3 cellular contexts compared by ENCODE assay signal in the genomic region with DNA sequence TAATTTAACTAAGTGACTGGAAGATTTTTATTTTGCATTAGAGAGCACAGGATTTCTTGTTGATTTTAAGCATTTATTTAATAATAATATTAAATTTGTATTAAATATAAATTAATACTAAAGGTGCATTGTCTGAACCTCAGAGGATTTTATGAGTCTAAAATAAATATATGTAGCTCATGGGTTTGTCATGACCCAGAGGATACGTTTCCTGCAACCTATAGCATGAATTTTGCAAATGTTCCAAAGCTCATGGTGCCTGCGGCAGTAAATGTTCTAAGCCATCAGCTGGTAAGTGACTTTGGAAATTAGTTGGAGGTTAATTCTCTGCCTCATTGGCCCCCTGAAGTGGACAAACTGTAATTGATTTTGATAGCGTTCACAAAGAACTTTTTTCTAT.
TF ChIP-seq lines count a peak whose summit lies in the region.

No MANE protein-coding gene starts in this region.

TF ChIP-seq in SK-N-SH, 30 proteins besides CTCF, POLR2A, EP300 and RAD21:
- no peak for TF ChIP-seq EZH2phosphoT487 (IDR thresholded peaks at IDR 0.05; ENCODE audit: borderline replicate concordance, low read depth)
- TF ChIP-seq RFX5 (IDR thresholded peaks at IDR 0.05; ENCODE audit: low read length) = no peak
- no peak for TF ChIP-seq TEAD4 (IDR thresholded peaks at IDR 0.05; ENCODE audit: borderline replicate concordance, insufficient read depth)
- TF ChIP-seq, protein P1, sequence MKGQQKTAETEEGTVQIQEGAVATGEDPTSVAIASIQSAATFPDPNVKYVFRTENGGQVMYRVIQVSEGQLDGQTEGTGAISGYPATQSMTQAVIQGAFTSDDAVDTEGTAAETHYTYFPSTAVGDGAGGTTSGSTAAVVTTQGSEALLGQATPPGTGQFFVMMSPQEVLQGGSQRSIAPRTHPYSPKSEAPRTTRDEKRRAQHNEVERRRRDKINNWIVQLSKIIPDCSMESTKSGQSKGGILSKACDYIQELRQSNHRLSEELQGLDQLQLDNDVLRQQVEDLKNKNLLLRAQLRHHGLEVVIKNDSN (IDR thresholded peaks at IDR 0.05; ENCODE audit: borderline replicate concordance, low read depth) = no peak

TF ChIP-seq in SK-N-SH treated with all-trans-retinoic acid at 6 μM for 48 hours, 23 proteins besides CTCF, POLR2A, EP300 and RAD21 (continued from another document):
- TF ChIP-seq ZC3H10 (CRISPR knock-in tag; IDR thresholded peaks at IDR 0.05) = no peak
- TF ChIP-seq GLIS3 (CRISPR knock-in tag; IDR thresholded peaks at IDR 0.05) = no peak
- no peak for TF ChIP-seq TOX (CRISPR knock-in tag; IDR thresholded peaks at IDR 0.05; ENCODE audit: borderline replicate concordance)
- TF ChIP-seq RARB (CRISPR knock-in tag; IDR thresholded peaks at IDR 0.05) = no peak
- TF ChIP-seq, protein P2, sequence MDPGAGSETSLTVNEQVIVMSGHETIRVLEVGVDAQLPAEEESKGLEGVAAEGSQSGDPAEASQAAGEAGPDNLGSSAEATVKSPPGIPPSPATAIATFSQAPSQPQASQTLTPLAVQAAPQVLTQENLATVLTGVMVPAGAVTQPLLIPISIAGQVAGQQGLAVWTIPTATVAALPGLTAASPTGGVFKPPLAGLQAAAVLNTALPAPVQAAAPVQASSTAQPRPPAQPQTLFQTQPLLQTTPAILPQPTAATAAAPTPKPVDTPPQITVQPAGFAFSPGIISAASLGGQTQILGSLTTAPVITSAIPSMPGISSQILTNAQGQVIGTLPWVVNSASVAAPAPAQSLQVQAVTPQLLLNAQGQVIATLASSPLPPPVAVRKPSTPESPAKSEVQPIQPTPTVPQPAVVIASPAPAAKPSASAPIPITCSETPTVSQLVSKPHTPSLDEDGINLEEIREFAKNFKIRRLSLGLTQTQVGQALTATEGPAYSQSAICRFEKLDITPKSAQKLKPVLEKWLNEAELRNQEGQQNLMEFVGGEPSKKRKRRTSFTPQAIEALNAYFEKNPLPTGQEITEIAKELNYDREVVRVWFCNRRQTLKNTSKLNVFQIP (CRISPR knock-in tag; IDR thresholded peaks at IDR 0.05; ENCODE audit: borderline replicate concordance, low read depth) = no peak
- TF ChIP-seq, protein P3, sequence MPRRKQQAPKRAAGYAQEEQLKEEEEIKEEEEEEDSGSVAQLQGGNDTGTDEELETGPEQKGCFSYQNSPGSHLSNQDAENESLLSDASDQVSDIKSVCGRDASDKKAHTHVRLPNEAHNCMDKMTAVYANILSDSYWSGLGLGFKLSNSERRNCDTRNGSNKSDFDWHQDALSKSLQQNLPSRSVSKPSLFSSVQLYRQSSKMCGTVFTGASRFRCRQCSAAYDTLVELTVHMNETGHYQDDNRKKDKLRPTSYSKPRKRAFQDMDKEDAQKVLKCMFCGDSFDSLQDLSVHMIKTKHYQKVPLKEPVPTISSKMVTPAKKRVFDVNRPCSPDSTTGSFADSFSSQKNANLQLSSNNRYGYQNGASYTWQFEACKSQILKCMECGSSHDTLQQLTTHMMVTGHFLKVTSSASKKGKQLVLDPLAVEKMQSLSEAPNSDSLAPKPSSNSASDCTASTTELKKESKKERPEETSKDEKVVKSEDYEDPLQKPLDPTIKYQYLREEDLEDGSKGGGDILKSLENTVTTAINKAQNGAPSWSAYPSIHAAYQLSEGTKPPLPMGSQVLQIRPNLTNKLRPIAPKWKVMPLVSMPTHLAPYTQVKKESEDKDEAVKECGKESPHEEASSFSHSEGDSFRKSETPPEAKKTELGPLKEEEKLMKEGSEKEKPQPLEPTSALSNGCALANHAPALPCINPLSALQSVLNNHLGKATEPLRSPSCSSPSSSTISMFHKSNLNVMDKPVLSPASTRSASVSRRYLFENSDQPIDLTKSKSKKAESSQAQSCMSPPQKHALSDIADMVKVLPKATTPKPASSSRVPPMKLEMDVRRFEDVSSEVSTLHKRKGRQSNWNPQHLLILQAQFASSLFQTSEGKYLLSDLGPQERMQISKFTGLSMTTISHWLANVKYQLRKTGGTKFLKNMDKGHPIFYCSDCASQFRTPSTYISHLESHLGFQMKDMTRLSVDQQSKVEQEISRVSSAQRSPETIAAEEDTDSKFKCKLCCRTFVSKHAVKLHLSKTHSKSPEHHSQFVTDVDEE (CRISPR knock-in tag; IDR thresholded peaks at IDR 0.05) = no peak
- no peak for TF ChIP-seq ZFP30 (CRISPR knock-in tag; IDR thresholded peaks at IDR 0.05)
- TF ChIP-seq ESRRG (CRISPR knock-in tag; IDR thresholded peaks at IDR 0.05) = no peak
- TF ChIP-seq, protein P4, sequence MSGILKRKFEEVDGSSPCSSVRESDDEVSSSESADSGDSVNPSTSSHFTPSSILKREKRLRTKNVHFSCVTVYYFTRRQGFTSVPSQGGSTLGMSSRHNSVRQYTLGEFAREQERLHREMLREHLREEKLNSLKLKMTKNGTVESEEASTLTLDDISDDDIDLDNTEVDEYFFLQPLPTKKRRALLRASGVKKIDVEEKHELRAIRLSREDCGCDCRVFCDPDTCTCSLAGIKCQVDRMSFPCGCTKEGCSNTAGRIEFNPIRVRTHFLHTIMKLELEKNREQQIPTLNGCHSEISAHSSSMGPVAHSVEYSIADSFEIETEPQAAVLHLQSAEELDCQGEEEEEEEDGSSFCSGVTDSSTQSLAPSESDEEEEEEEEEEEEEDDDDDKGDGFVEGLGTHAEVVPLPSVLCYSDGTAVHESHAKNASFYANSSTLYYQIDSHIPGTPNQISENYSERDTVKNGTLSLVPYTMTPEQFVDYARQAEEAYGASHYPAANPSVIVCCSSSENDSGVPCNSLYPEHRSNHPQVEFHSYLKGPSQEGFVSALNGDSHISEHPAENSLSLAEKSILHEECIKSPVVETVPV (CRISPR knock-in tag; IDR thresholded peaks at IDR 0.05) = no peak
- no peak for TF ChIP-seq CSDC2 (CRISPR knock-in tag; IDR thresholded peaks at IDR 0.05)
- TF ChIP-seq PPARA (CRISPR knock-in tag; IDR thresholded peaks at IDR 0.05; ENCODE audit: borderline replicate concordance) = no peak
- TF ChIP-seq SNAI2 (CRISPR knock-in tag; IDR thresholded peaks at IDR 0.05) = no peak
- no peak for TF ChIP-seq ZNF70 (CRISPR knock-in tag; IDR thresholded peaks at IDR 0.05)
- TF ChIP-seq OSR1 (CRISPR knock-in tag; IDR thresholded peaks at IDR 0.05) = no peak

TF ChIP-seq in WTC11, 78 proteins besides CTCF, POLR2A, EP300 and RAD21:
- TF ChIP-seq MYBL2 (CRISPR knock-in tag; IDR thresholded peaks at IDR 0.05) (no peak), HMGA2 (CRISPR knock-in tag; IDR thresholded peaks at IDR 0.05) (peak; percentile 42; the same call in 1 of the 2 replicates)
